8 cellular contexts compared by ENCODE assay signal in genomic region chr2:235116885-235117492, GRCh38.
DNase-seq lines count a peak whose midpoint lies in the region; ATAC-seq and TF ChIP-seq lines count a peak whose summit lies in the region.

No MANE protein-coding gene starts in this region.

- no peaks in the 10 kb centered on the region for H3K36me3 ChIP-seq in PC-3 (ENCODE audit: low read depth, low read length)
- H3K36me3 ChIP-seq in esophagus squamous epithelium = no peaks in the 10 kb centered on the region
- no peaks in the 10 kb centered on the region for H3K36me3 ChIP-seq in psoas muscle (ENCODE audit: insufficient read depth in 1 of 2, low read depth in 1 of 2)

- H3K27ac ChIP-seq in C4-2B = no peak overlapping the region
- no peak overlapping the region for H3K27ac ChIP-seq in PC-3 (ENCODE audit: low read length)
- H3K27ac ChIP-seq in esophagus squamous epithelium = no peak overlapping the region
- H3K27ac ChIP-seq in psoas muscle = no peak overlapping the region

- WGBS in esophagus squamous epithelium, 2 donors = 3 to 4% methylated on average over 3 of the region's 3 CpGs
- WGBS in psoas muscle, 3 donors = 9 to 10% (median 10%) methylated on average over 3 of the region's 3 CpGs

- no peaks in the 10 kb centered on the region for H3K79me2 ChIP-seq in PC-3 (ENCODE audit: low read length)

- no peak for TF ChIP-seq POLR2A in esophagus squamous epithelium (IDR thresholded peaks at IDR 0.05)

- H3K4me3 ChIP-seq in PC-3 (ENCODE audit: low read length) (no peak overlapping the region), esophagus squamous epithelium (no peak overlapping the region), psoas muscle (no peak overlapping the region)

- no peaks in the 10 kb centered on the region for H4K20me1 ChIP-seq in PC-3 (ENCODE audit: low read length)

- BruUV-seq in PC-3 (replicated peaks; lab: Mats Ljungman, UMichigan) = no TSS peak

- POLR2A ChIA-PET in PC-3 (lab: Charles Lee; ENCODE audit: unreplicated experiment) = interaction anchor here (0.7 to 0.8 kb wide), 2 partner anchors 89 to 560 kb away, joined by 3 read pairs; no protein-coding TSS in a partner anchor

- peak; percentile 46 for DNase-seq in HT-29 (ENCODE audit: low spot score)
- DNase-seq in PC-3 = peak; percentile 76
- DNase-seq in esophagus squamous epithelium (lab: John Stamatoyannopoulos, UW) = no peak
- no peak for DNase-seq in psoas muscle
- DNase-seq in stimulated activated naive CD8-positive, alpha-beta T cell treated with anti-CD3 and anti-CD28 coated beads, Interleukin-15, Interleukin-2, amounts not matched to agents 100 U/mL and 50 U/mL, for 24 hours = no peak

- H3K4me2 ChIP-seq in PC-3 (ENCODE audit: low read length) = peak overlapping the region; percentile 40; the same call in 1 of the 2 replicates

- intact Hi-C loops in PC-3 (cut with micrococcal nuclease) = loop anchor here (5.0 kb wide), 1 partner anchor 1140 kb away; no protein-coding TSS in a partner anchor
- intact Hi-C loops in esophagus squamous epithelium (cut with DNase I) = no loop called here
- intact Hi-C loops in psoas muscle (cut with DNase I) = loop anchor here (5.0 to 10.0 kb wide), 2 partner anchors 565 to 1142 kb away; no protein-coding TSS in a partner anchor

- H3K27me3 ChIP-seq in PC-3 (ENCODE audit: low read length) (no peaks in the 10 kb centered on the region), esophagus squamous epithelium (peaks cover 0 to 16% (median 0%) of the 10 kb centered on the region in 4 donors), psoas muscle (ENCODE audit: insufficient read depth in 3 of 3, low read length in 2 of 3) (no peaks in the 10 kb centered on the region)

- TF ChIP-seq CTCF in C4-2B (conservative IDR thresholded peaks at IDR 0.05) (peak; percentile 68), PC-3 (conservative IDR thresholded peaks at IDR 0.05; ENCODE audit: low read depth, low read length) (peak; percentile 80), esophagus squamous epithelium (IDR thresholded peaks at IDR 0.05) (peak; percentile 54 to 84 (median 66)), psoas muscle (IDR thresholded peaks at IDR 0.05) (peak; percentile 66)

- H3F3A ChIP-seq in PC-3 (ENCODE audit: low read length, unreplicated experiment) = no peaks in the 10 kb centered on the region

- peak overlapping the region; percentile 50 for H2AFZ ChIP-seq in PC-3 (ENCODE audit: low read length)

- ATAC-seq in PC-3 (no peak; the same call in 1 of the 2 replicates), psoas muscle (no peak), GM19463 (IDR thresholded peaks at IDR 0.05; ENCODE audit: unreplicated experiment) (no peak), GM19467 (IDR thresholded peaks at IDR 0.05; ENCODE audit: unreplicated experiment) (no peak)
- no peak for ATAC-seq in stimulated activated naive CD8-positive, alpha-beta T cell treated with anti-CD3 and anti-CD28 coated beads, Interleukin-15, Interleukin-2, amounts not matched to agents 100 U/mL and 50 U/mL, for 24 hours

- H3K9me3 ChIP-seq in PC-3 (ENCODE audit: low read length) (no peaks in the 10 kb centered on the region), esophagus squamous epithelium (no peaks in the 10 kb centered on the region), psoas muscle (no peaks in the 10 kb centered on the region)

- CTCF ChIA-PET in PC-3 (lab: Charles Lee) = interaction anchor here (0.5 to 1.7 kb wide), 17 partner anchors 10 to 1346 kb away, joined by 3 to 14 read pairs (median 4); no protein-coding TSS in a partner anchor

- no peaks in the 10 kb centered on the region for H3K9me2 ChIP-seq in PC-3 (replicated peaks; ENCODE audit: low read length)

- no peak overlapping the region for H3K9ac ChIP-seq in PC-3 (ENCODE audit: low read length)

- H3K4me1 ChIP-seq in PC-3 (ENCODE audit: insufficient read depth, low read length) (no peaks in the 10 kb centered on the region), esophagus squamous epithelium (peaks cover 0 to 3% (median 0%) of the 10 kb centered on the region in 3 donors), psoas muscle (no peaks in the 10 kb centered on the region)

Comparison
In these comparisons a context has a peak if more than half of its experiments do, and no peak if none do; other contexts are left out.
1. DNase-seq: peak in HT-29 (single experiment) and PC-3 (single experiment); none in esophagus squamous epithelium (single experiment), psoas muscle (0 of 2) and stimulated activated naive CD8-positive, alpha-beta T cell treated with anti-CD3 and anti-CD28 coated beads, Interleukin-15, Interleukin-2, amounts not matched to agents 100 U/mL and 50 U/mL, for 24 hours (single experiment).
2. Peak in every context shown above with its lines, with median percentiles within 50 percentile points of each other: CTCF ChIP-seq.